27 cellular contexts compared by ENCODE assay signal in the genomic region with DNA sequence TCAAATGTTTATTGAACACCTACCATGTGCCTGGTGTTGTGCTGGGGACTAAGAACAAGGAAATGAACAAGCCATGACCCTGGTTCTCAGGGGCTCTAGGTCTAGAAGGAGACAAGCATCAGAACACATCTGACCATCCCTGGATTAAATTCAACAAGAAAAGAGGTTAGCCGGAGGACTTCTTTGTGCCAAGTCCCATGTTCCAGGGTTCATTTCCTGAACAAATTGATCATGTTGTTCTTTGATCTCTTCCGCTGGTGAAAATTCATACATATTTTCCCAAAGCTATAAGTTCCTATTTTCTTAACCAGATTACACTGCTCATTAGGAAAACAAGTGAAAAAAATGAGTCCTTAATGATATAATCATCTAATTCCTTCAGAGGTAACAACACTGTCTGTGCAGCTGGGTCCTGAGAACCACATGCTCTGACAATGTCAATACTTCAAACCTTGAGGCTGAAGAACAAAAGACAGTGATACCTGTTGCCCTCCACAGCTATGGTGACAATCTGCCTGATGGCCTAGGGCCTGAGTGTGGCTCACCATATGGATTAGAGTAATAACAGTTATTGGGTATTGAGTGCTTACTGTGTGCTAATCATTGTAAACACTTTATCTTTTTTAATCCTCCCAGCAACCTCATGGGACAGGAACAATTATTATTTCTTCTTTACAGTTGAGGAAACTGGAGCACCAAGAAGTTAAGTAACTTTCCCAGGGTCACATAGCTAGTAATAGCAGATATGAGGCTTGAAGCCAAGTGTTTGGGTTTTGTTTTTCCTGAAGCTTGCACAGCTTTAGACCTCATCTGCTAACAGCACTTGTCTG. TPM values are rescaled to one million over a fixed set of nuclear protein-coding genes. Genes with fewer than 3 reads are reported as not detected.
A peak's percentile ranks its signal among the peaks of the same experiment; 100 is the strongest.
DNase-seq lines count a peak whose midpoint lies in the region; ATAC-seq and TF ChIP-seq lines count a peak whose summit lies in the region.
"Had no signal": no experiment of that assay in that cellular context is flagged by ENCODE, and none has a peak within 500 bp of the region (broad histone marks: within the 10 kb centered on the region; RNA-seq: fewer than 3 reads in every experiment).

No MANE protein-coding gene starts in this region.

- H3K27me3 ChIP-seq in neural progenitor cell: no peaks in the 10 kb centered on the region
- H3K27me3 ChIP-seq: tibial artery had no signal

- intact Hi-C loops in activated CD4-positive, alpha-beta T cell treated with anti-CD3 and anti-CD28 coated beads, Interleukin-2, amount 10 ng/mL, durations not matched to agents 24 days and 14 days (cut with micrococcal nuclease): no loop called here

- ATAC-seq in GM21737 (IDR thresholded peaks at IDR 0.05; ENCODE audit: unreplicated experiment) (no peak), esophagus mucosa (no peak)
- ATAC-seq: activated CD4-positive, alpha-beta T cell treated with anti-CD3 and anti-CD28 coated beads for 36 hours; activated T-helper 17 cell treated with anti-CD3 and anti-CD28 coated beads, Interleukin-2, amount 50 U/mL, for 72 hours; lower lobe of right lung; mucosa of descending colon; natural killer cell treated with Interleukin-12 subunit alpha and Interleukin-12 subunit beta and Interleukin-15 and Interleukin-18, amount 100 ng/mL, for 72 hours had no signal

- peaks cover 2% of the 10 kb centered on the region for H3K27me3 Mint-ChIP-seq in activated CD4-positive, alpha-beta T cell treated with anti-CD3 and anti-CD28 coated beads, Interleukin-2, amount 10 ng/mL, durations not matched to agents 24 days and 14 days
- H3K27me3 Mint-ChIP-seq in neural progenitor cell (ENCODE audit: insufficient read depth, low read depth): peaks cover 6% of the 10 kb centered on the region

- H3K36me3 Mint-ChIP-seq in activated CD4-positive, alpha-beta T cell treated with anti-CD3 and anti-CD28 coated beads, Interleukin-2, amount 10 ng/mL, durations not matched to agents 24 days and 14 days (ENCODE audit: low read depth): no peaks in the 10 kb centered on the region
- no peaks in the 10 kb centered on the region for H3K36me3 Mint-ChIP-seq in neural progenitor cell
- H3K36me3 Mint-ChIP-seq: activated naive CD4-positive, alpha-beta T cell treated with anti-CD3 and anti-CD28 coated beads, Interleukin-2, amount 10 ng/mL, durations not matched to agents 7 days and 5 days; brain; natural killer cell treated with Interleukin-12 subunit alpha and Interleukin-12 subunit beta and Interleukin-15 and Interleukin-18, amount 100 ng/mL, for 72 hours had no signal

- H3K4me1 ChIP-seq in neural progenitor cell: peaks cover 9% of the 10 kb centered on the region

- peaks cover 3% of the 10 kb centered on the region for H3K4me1 Mint-ChIP-seq in activated CD4-positive, alpha-beta T cell treated with anti-CD3 and anti-CD28 coated beads, Interleukin-2, amount 10 ng/mL, durations not matched to agents 24 days and 14 days
- peaks cover 39% of the 10 kb centered on the region for H3K4me1 Mint-ChIP-seq in neural progenitor cell
- H3K4me1 Mint-ChIP-seq: activated naive CD4-positive, alpha-beta T cell treated with anti-CD3 and anti-CD28 coated beads, Interleukin-2, amount 10 ng/mL, durations not matched to agents 7 days and 5 days; activated T-helper 17 cell treated with anti-CD3 and anti-CD28 coated beads, Interleukin-2, amount 50 U/mL, for 72 hours had no signal

- no peaks in the 10 kb centered on the region for H3K9me3 Mint-ChIP-seq in activated CD4-positive, alpha-beta T cell treated with anti-CD3 and anti-CD28 coated beads, Interleukin-2, amount 10 ng/mL, durations not matched to agents 24 days and 14 days
- no peaks in the 10 kb centered on the region for H3K9me3 Mint-ChIP-seq in neural progenitor cell
- H3K9me3 Mint-ChIP-seq: activated naive CD4-positive, alpha-beta T cell treated with anti-CD3 and anti-CD28 coated beads, Interleukin-2, amount 10 ng/mL, durations not matched to agents 7 days and 5 days; activated T-helper 17 cell treated with anti-CD3 and anti-CD28 coated beads, Interleukin-2, amount 50 U/mL, for 72 hours; brain; CD4-positive, alpha-beta T cell; natural killer cell treated with Interleukin-12 subunit alpha and Interleukin-12 subunit beta and Interleukin-15 and Interleukin-18, amount 100 ng/mL, for 72 hours had no signal

- TF ChIP-seq CTCF in neural progenitor cell (IDR thresholded peaks at IDR 0.05): no peak

- no peak overlapping the region for H3K9ac ChIP-seq in neural progenitor cell

- H3F3A ChIP-seq in neural progenitor cell (ENCODE audit: low read depth): no peaks in the 10 kb centered on the region

- H3K27ac ChIP-seq in neural progenitor cell: no peak overlapping the region
- H3K27ac ChIP-seq: lower lobe of right lung, tibial artery had no signal

- peak; percentile 47 for DNase-seq in activated CD4-positive, alpha-beta T cell treated with anti-CD3 and anti-CD28 coated beads, Interleukin-2, amount 10 ng/mL, durations not matched to agents 24 days and 14 days
- no peak for DNase-seq in activated CD4-positive, alpha-beta T cell treated with anti-CD3 and anti-CD28 coated beads, Interleukin-2, amount 50 U/mL, for 48 hours
- DNase-seq in NCI-H2029 treated with DMSO at 0.1 percent for 48 hours (lab: John Stamatoyannopoulos, UW) (peak; percentile 42), dermis blood vessel endothelial cell (peak; percentile 33), neural progenitor cell (ENCODE audit: low spot score) (no peak), NCI-H446 (lab: John Stamatoyannopoulos, UW) (no peak)
- DNase-seq: activated CD4-positive, alpha-beta T cell treated with anti-CD3 and anti-CD28 coated beads for 36 hours; activated naive CD4-positive, alpha-beta T cell treated with anti-CD3 and anti-CD28 coated beads, Interleukin-2, amount 10 ng/mL, durations not matched to agents 7 days and 5 days; CD4-positive, alpha-beta T cell; erythroblast; HCEC 1CT; kidney glomerular epithelial cell; lower lobe of right lung; mucosa of descending colon; MV-4-11; NCI-H1436 treated with DMSO at 0.1 percent for 48 hours; NCI-H2171 treated with DMSO at 0.1 percent for 48 hours; NCI-H526 treated with DMSO at 0.1 percent for 48 hours; SIG-M5; stimulated activated CD4-positive, alpha-beta T cell treated with anti-CD3 and anti-CD28 coated beads, Interleukin-4, amount 100 ng/mL, for 24 hours; SW 1271; tibial artery had no signal

- no peak overlapping the region for H3K27ac Mint-ChIP-seq in activated CD4-positive, alpha-beta T cell treated with anti-CD3 and anti-CD28 coated beads, Interleukin-2, amount 10 ng/mL, durations not matched to agents 24 days and 14 days
- H3K27ac Mint-ChIP-seq in neural progenitor cell: peak overlapping the region; percentile 81
- H3K27ac Mint-ChIP-seq: activated CD4-positive, alpha-beta T cell treated with anti-CD3 and anti-CD28 coated beads for 36 hours; activated naive CD4-positive, alpha-beta T cell treated with anti-CD3 and anti-CD28 coated beads, Interleukin-2, amount 10 ng/mL, durations not matched to agents 7 days and 5 days; activated T-helper 17 cell treated with anti-CD3 and anti-CD28 coated beads, Interleukin-2, amount 50 U/mL, for 72 hours; CD4-positive, alpha-beta T cell; natural killer cell treated with Interleukin-12 subunit alpha and Interleukin-12 subunit beta and Interleukin-15 and Interleukin-18, amount 100 ng/mL, for 72 hours had no signal

- H3K4me2 ChIP-seq in neural progenitor cell: no peak overlapping the region

- H4K20me1 ChIP-seq in neural progenitor cell (ENCODE audit: low read depth): no peaks in the 10 kb centered on the region

- no peaks in the 10 kb centered on the region for H3K9me3 ChIP-seq in neural progenitor cell (ENCODE audit: low read depth)
- H3K9me3 ChIP-seq: lower lobe of right lung, mucosa of descending colon, tibial artery had no signal

- H3K4me3 ChIP-seq in neural progenitor cell: no peak overlapping the region
- H3K4me3 ChIP-seq: lower lobe of right lung, mucosa of descending colon, tibial artery had no signal

- H2AFZ ChIP-seq in neural progenitor cell (replicated peaks): no peak overlapping the region

- no peaks in the 10 kb centered on the region for H3K36me3 ChIP-seq in neural progenitor cell
- H3K36me3 ChIP-seq: lower lobe of right lung, tibial artery had no signal

- no peak overlapping the region for H3K4me3 Mint-ChIP-seq in activated CD4-positive, alpha-beta T cell treated with anti-CD3 and anti-CD28 coated beads, Interleukin-2, amount 10 ng/mL, durations not matched to agents 24 days and 14 days
- H3K4me3 Mint-ChIP-seq in neural progenitor cell: no peak overlapping the region
- H3K4me3 Mint-ChIP-seq: activated CD4-positive, alpha-beta T cell treated with anti-CD3 and anti-CD28 coated beads for 36 hours; activated naive CD4-positive, alpha-beta T cell treated with anti-CD3 and anti-CD28 coated beads, Interleukin-2, amount 10 ng/mL, durations not matched to agents 7 days and 5 days; activated T-helper 17 cell treated with anti-CD3 and anti-CD28 coated beads, Interleukin-2, amount 50 U/mL, for 72 hours; brain; CD4-positive, alpha-beta T cell; natural killer cell treated with Interleukin-12 subunit alpha and Interleukin-12 subunit beta and Interleukin-15 and Interleukin-18, amount 100 ng/mL, for 72 hours had no signal

- H3K79me2 ChIP-seq in neural progenitor cell (ENCODE audit: low read depth): no peaks in the 10 kb centered on the region

RNA-seq across cellular contexts. Expression of a gene that starts 24.6 kb away (rescaled TPM):
- 34.7 and 37.6 TPM in 2 replicates for total RNA-seq in activated CD4-positive, alpha-beta T cell treated with anti-CD3 and anti-CD28 coated beads, Interleukin-2, amount 10 ng/mL, durations not matched to agents 24 days and 14 days
- total RNA-seq in dermis blood vessel endothelial cell: 8.7 and 9.3 TPM in 2 replicates
- total RNA-seq in neural progenitor cell (ENCODE audit: low replicate concordance): 12.6 and 13.2 TPM in 2 replicates
- total RNA-seq in esophagus mucosa: 63.3 TPM

RNA-seq across cellular contexts. Expression of a gene that starts 59.2 kb away (rescaled TPM):
- 47.0 and 50.8 TPM in 2 replicates for total RNA-seq in activated CD4-positive, alpha-beta T cell treated with anti-CD3 and anti-CD28 coated beads, Interleukin-2, amount 10 ng/mL, durations not matched to agents 24 days and 14 days
- 317 and 436 TPM in 2 replicates for total RNA-seq in dermis blood vessel endothelial cell
- total RNA-seq in neural progenitor cell (ENCODE audit: low replicate concordance): 72.0 and 113 TPM in 2 replicates
- total RNA-seq in esophagus mucosa: 101 TPM

Comparison
In these comparisons a context has a peak if more than half of its experiments do, and no peak if none do; other contexts are left out.
1. DNase-seq: peak in activated CD4-positive, alpha-beta T cell treated with anti-CD3 and anti-CD28 coated beads, Interleukin-2, amount 10 ng/mL, durations not matched to agents 24 days and 14 days (single experiment), NCI-H2029 treated with DMSO at 0.1 percent for 48 hours (single experiment) and dermis blood vessel endothelial cell (single experiment); none in activated CD4-positive, alpha-beta T cell treated with anti-CD3 and anti-CD28 coated beads, Interleukin-2, amount 50 U/mL, for 48 hours (0 of 2), neural progenitor cell (single experiment) and NCI-H446 (0 of 2).